In the genomic region with DNA sequence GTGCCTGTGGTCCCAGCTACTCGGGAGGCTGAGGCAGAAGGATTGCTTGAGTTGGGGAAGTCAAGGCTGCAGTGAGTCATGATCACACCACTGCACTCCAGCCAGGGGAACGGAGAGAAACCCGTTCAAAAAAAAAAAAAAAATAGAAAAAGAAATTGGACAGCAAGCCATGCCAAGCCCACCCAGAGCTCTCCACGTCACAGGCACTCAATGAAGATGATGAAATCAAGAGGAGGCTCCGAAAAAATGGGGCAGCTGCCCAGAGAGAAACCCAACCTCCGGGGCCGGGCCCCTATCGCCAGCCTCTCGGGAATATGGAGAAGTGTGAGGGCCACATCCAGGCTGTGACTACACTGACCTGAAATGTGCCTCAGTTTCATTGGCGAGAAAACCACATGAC, we compare ENCODE assay signal across 13 cellular contexts. TPM values are rescaled to one million over a fixed set of nuclear protein-coding genes. Genes with fewer than 3 reads are reported as not detected.
DNase-seq lines count a peak whose midpoint lies in the region; ATAC-seq and TF ChIP-seq lines count a peak whose summit lies in the region.
"Had no signal": no experiment of that assay in that cellular context is flagged by ENCODE, and none has a peak within 500 bp of the region (broad histone marks: within the 10 kb centered on the region; RNA-seq: fewer than 3 reads in every experiment).

No MANE protein-coding gene starts in this region.

- H3K9ac ChIP-seq in skeletal muscle satellite cell (ENCODE audit: low read depth, low read length), result peak overlapping the region; percentile 36

- H3K4me3 Mint-ChIP-seq in CD8-positive, alpha-beta memory T cell, result no peak overlapping the region
- no peak overlapping the region for H3K4me3 Mint-ChIP-seq in activated CD8-positive, alpha-beta T cell treated with anti-CD3 and anti-CD28 coated beads for 36 hours
- H3K4me3 Mint-ChIP-seq: activated B cell treated with CpG ODN at 0.5 μM for 24 hours; nephron; stimulated activated naive B cell treated with anti-CD40 and anti-IgM and Interleukin-4, amounts not matched to agents 10 μg/mL and 1 μg/mL and 100 μg/mL, for 72 hours had no signal

- H3K27ac ChIP-seq in CD8-positive, alpha-beta memory T cell (ENCODE audit: low read depth, low read length), result no peak overlapping the region
- H3K27ac ChIP-seq in WERI-Rb-1, result peak overlapping the region; percentile 98

- ATAC-seq in Right ventricle myocardium superior (ENCODE audit: poor library complexity) (peak; percentile 61), HG03097 (IDR thresholded peaks at IDR 0.05; ENCODE audit: low FRiP score, unreplicated experiment) (no peak)
- no peak for ATAC-seq in activated CD8-positive, alpha-beta T cell treated with anti-CD3 and anti-CD28 coated beads for 36 hours
- ATAC-seq: stimulated activated naive B cell treated with anti-CD40 and anti-IgM and Interleukin-4, amounts not matched to agents 10 μg/mL and 1 μg/mL and 100 μg/mL, for 72 hours had no signal

- H3K27me3 Mint-ChIP-seq in CD8-positive, alpha-beta memory T cell, result no peaks in the 10 kb centered on the region
- no peaks in the 10 kb centered on the region for H3K27me3 Mint-ChIP-seq in activated CD8-positive, alpha-beta T cell treated with anti-CD3 and anti-CD28 coated beads for 36 hours
- H3K27me3 Mint-ChIP-seq: activated B cell treated with CpG ODN at 0.5 μM for 24 hours; stimulated activated naive B cell treated with anti-CD40 and anti-IgM and Interleukin-4, amounts not matched to agents 10 μg/mL and 1 μg/mL and 100 μg/mL, for 72 hours had no signal

- peaks cover 19% of the 10 kb centered on the region for H3K36me3 ChIP-seq in CD8-positive, alpha-beta memory T cell (ENCODE audit: insufficient read depth, low read length)
- H3K36me3 ChIP-seq in WERI-Rb-1, result peaks cover 69% of the 10 kb centered on the region
- H3K36me3 ChIP-seq in skeletal muscle satellite cell (ENCODE audit: insufficient read depth, low read length), result peaks cover 76% of the 10 kb centered on the region

- H3K36me3 Mint-ChIP-seq in CD8-positive, alpha-beta memory T cell, result peaks cover 0 to 80% (median 5%) of the 10 kb centered on the region in 3 donors
- H3K36me3 Mint-ChIP-seq in activated CD8-positive, alpha-beta T cell treated with anti-CD3 and anti-CD28 coated beads for 36 hours (ENCODE audit: low read depth), result peaks cover 34% of the 10 kb centered on the region

- peaks cover 17% of the 10 kb centered on the region for H3K4me1 ChIP-seq in CD8-positive, alpha-beta memory T cell (ENCODE audit: insufficient read depth, low read length)
- peaks cover 46% of the 10 kb centered on the region for H3K4me1 ChIP-seq in skeletal muscle satellite cell (ENCODE audit: control insufficient read depth, insufficient read depth, low read length)

- CTCF ChIA-PET in CD8-positive, alpha-beta memory T cell (lab: Charles Lee), result interaction anchor here (1.3 to 6.0 kb wide), 10 partner anchors 12 to 412 kb away, joined by 3 to 108 read pairs (median 7); a partner anchor contains a TSS
- CTCF ChIA-PET in activated CD8-positive, alpha-beta T cell treated with anti-CD3 and anti-CD28 coated beads for 36 hours (lab: Charles Lee), result interaction anchor here (1.1 to 4.8 kb wide), 7 partner anchors 12 to 130 kb away, joined by 3 to 64 read pairs (median 7); no protein-coding TSS in a partner anchor

- TF ChIP-seq CTCF in WERI-Rb-1 (IDR thresholded peaks at IDR 0.05; ENCODE audit: low read depth, low read length), result no peak
- no peak for TF ChIP-seq CTCF in activated CD8-positive, alpha-beta T cell treated with anti-CD3 and anti-CD28 coated beads for 36 hours (IDR thresholded peaks at IDR 0.05)

- intact Hi-C loops in Right ventricle myocardium superior (cut with DNase I), result no loop called here
- intact Hi-C loops in activated CD8-positive, alpha-beta T cell treated with anti-CD3 and anti-CD28 coated beads for 36 hours (cut with micrococcal nuclease), result no loop called here

- no peaks in the 10 kb centered on the region for H3K9me3 Mint-ChIP-seq in CD8-positive, alpha-beta memory T cell
- H3K9me3 Mint-ChIP-seq in activated CD8-positive, alpha-beta T cell treated with anti-CD3 and anti-CD28 coated beads for 36 hours, result no peaks in the 10 kb centered on the region
- H3K9me3 Mint-ChIP-seq: activated B cell treated with CpG ODN at 0.5 μM for 24 hours; nephron; stimulated activated naive B cell treated with anti-CD40 and anti-IgM and Interleukin-4, amounts not matched to agents 10 μg/mL and 1 μg/mL and 100 μg/mL, for 72 hours had no signal

- H3K4me1 Mint-ChIP-seq in CD8-positive, alpha-beta memory T cell, result peaks cover 24 to 63% (median 28%) of the 10 kb centered on the region in 3 donors
- peaks cover 43% of the 10 kb centered on the region for H3K4me1 Mint-ChIP-seq in activated CD8-positive, alpha-beta T cell treated with anti-CD3 and anti-CD28 coated beads for 36 hours (ENCODE audit: low read depth)

- POLR2A ChIA-PET in CD8-positive, alpha-beta memory T cell (lab: Charles Lee), result interaction anchor here (0.6 kb wide), 1 partner anchor 15 kb away, joined by 8 read pairs; no protein-coding TSS in a partner anchor
- POLR2A ChIA-PET in activated CD8-positive, alpha-beta T cell treated with anti-CD3 and anti-CD28 coated beads for 36 hours (lab: Charles Lee), result interaction anchor here (6.4 kb wide), 1 partner anchor 13 kb away, joined by 55 read pairs; no protein-coding TSS in a partner anchor

- H3K27me3 ChIP-seq in CD8-positive, alpha-beta memory T cell (ENCODE audit: insufficient read depth, low read length, poor library complexity, severe bottlenecking), result no peaks in the 10 kb centered on the region
- no peaks in the 10 kb centered on the region for H3K27me3 ChIP-seq in WERI-Rb-1 (ENCODE audit: insufficient read depth, low read depth, severe bottlenecking)
- H3K27me3 ChIP-seq in skeletal muscle satellite cell (ENCODE audit: control insufficient read depth, insufficient read depth, low read length), result no peaks in the 10 kb centered on the region

- H3K4me2 ChIP-seq in skeletal muscle satellite cell (ENCODE audit: low read length), result no peak overlapping the region

- no peak overlapping the region for H3K4me3 ChIP-seq in CD8-positive, alpha-beta memory T cell (ENCODE audit: low read length)
- H3K4me3 ChIP-seq in WERI-Rb-1 (ENCODE audit: low read depth, low read length) (no peak overlapping the region), skeletal muscle satellite cell (ENCODE audit: low read length) (no peak overlapping the region)

- DNase-seq in CD8-positive, alpha-beta memory T cell, result no peak
- DNase-seq in WERI-Rb-1 (no peak), Right ventricle myocardium superior (peak; percentile 87), NCI-H2171 (lab: John Stamatoyannopoulos, UW) (no peak), NCI-H2029 treated with DMSO at 0.1 percent for 48 hours (lab: John Stamatoyannopoulos, UW) (no peak)
- no peak for DNase-seq in activated CD8-positive, alpha-beta T cell treated with anti-CD3 and anti-CD28 coated beads for 36 hours
- DNase-seq: activated B cell treated with CpG ODN at 0.5 μM for 24 hours; activated effector memory CD4-positive, alpha-beta T cell treated with Interleukin-2 at 50 U/mL for 16 hours; NCI-H2107; stimulated activated naive B cell treated with anti-CD40 and anti-IgM and Interleukin-4, amounts not matched to agents 10 μg/mL and 1 μg/mL and 100 μg/mL, for 72 hours had no signal

- no peaks in the 10 kb centered on the region for H3K9me3 ChIP-seq in CD8-positive, alpha-beta memory T cell (ENCODE audit: low read length)
- no peaks in the 10 kb centered on the region for H3K9me3 ChIP-seq in WERI-Rb-1 (ENCODE audit: severe bottlenecking)
- no peaks in the 10 kb centered on the region for H3K9me3 ChIP-seq in skeletal muscle satellite cell (replicated peaks; ENCODE audit: low read length)

- peak overlapping the region in 5 of 8 donors; percentile 33 to 87 (median 47) for H3K27ac Mint-ChIP-seq in CD8-positive, alpha-beta memory T cell
- H3K27ac Mint-ChIP-seq in activated CD8-positive, alpha-beta T cell treated with anti-CD3 and anti-CD28 coated beads for 36 hours, result no peak overlapping the region

RNA-seq across cellular contexts. Expression of a gene that starts 40.0 kb away (rescaled TPM):
- 10 to 100 TPM; 84.9 to 87.3 TPM for total RNA-seq in CD8-positive, alpha-beta memory T cell
- polyA plus RNA-seq in CD8-positive, alpha-beta memory T cell, result 163 TPM
- 15.7 TPM for total RNA-seq in Right ventricle myocardium superior
- 103 and 112 TPM in 2 replicates for total RNA-seq in skeletal muscle satellite cell (2012; rRNA removed)
- 100 to 1,000 TPM in 1 of 2 experiments, 10 to 100 TPM in 1; 95.2 to 102 TPM for total RNA-seq in activated CD8-positive, alpha-beta T cell treated with anti-CD3 and anti-CD28 coated beads for 36 hours
